14 cellular contexts compared by ENCODE assay signal in the genomic region with DNA sequence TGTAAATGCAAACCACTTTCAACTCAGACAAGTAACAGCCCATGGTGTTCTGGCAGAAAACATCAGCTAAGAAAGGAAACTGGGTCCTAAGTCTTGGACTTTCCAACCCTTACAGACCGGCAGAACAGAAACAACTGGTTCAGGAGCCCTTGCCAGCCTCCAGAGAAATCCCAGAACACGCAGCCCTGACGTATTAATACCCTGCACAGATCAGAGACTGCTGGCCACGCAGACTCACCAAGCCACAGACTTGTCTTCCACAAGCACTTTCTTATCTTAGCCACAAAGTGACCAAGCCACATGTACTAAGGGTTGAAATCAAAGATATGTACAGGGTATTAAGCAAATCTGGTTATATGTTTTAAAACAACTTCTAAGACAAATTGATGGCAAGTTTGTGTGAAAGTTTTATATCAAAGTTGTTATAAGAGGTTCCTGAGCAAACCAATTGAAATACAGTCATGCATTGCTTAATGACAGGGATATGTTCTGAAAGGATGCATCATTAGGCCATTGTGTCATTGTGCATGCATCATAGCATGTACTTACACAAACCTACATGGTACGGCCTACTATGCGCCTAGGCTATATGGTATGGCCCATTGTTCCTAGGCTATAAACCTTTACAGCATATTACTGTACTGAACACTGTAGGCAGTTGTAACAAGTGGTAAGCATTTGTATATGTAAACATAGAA. TPM values are rescaled to one million over a fixed set of nuclear protein-coding genes. Genes with fewer than 3 reads are reported as not detected.
DNase-seq lines count a peak whose midpoint lies in the region; ATAC-seq and TF ChIP-seq lines count a peak whose summit lies in the region.
"Had no signal": no experiment of that assay in that cellular context is flagged by ENCODE, and none has a peak within 500 bp of the region (broad histone marks: within the 10 kb centered on the region; RNA-seq: fewer than 3 reads in every experiment).

No MANE protein-coding gene starts in this region.

- H2AFZ ChIP-seq in mesenchymal stem cell (ENCODE audit: low read depth, low read length) = no peak overlapping the region

- no peak for TF ChIP-seq CTCF in upper lobe of left lung (IDR thresholded peaks at IDR 0.05)

- H2BK12ac ChIP-seq in mesenchymal stem cell (ENCODE audit: low read length in 2 of 2) = peak overlapping the region in 1 of 2 experiments; percentile 75

- POLR2A ChIA-PET in activated CD4-positive, alpha-beta memory T cell treated with anti-CD3 and anti-CD28 coated beads for 36 hours (lab: Charles Lee) = interaction anchor here (2.1 kb wide), 1 partner anchor 158 kb away, joined by 4 read pairs; no protein-coding TSS in a partner anchor
- POLR2A ChIA-PET in activated CD4-positive, alpha-beta memory T cell treated with anti-CD3 and anti-CD28 coated beads, Interleukin-2, amount 10 ng/mL, durations not matched to agents 7 days and 5 days (lab: Charles Lee) = interaction anchor here (5.3 kb wide), 1 partner anchor 9 kb away, joined by 30 read pairs; no protein-coding TSS in a partner anchor

- no peaks in the 10 kb centered on the region for H3K27me3 Mint-ChIP-seq in activated CD4-positive, alpha-beta memory T cell treated with anti-CD3 and anti-CD28 coated beads for 36 hours
- no peaks in the 10 kb centered on the region for H3K27me3 Mint-ChIP-seq in activated CD4-positive, alpha-beta memory T cell treated with anti-CD3 and anti-CD28 coated beads, Interleukin-2, amount 10 ng/mL, durations not matched to agents 7 days and 5 days
- H3K27me3 Mint-ChIP-seq in activated naive CD8-positive, alpha-beta T cell treated with anti-CD3 and anti-CD28 coated beads, Interleukin-2, amount 50 U/mL, for 24 hours = no peaks in the 10 kb centered on the region

- no peak overlapping the region for H3K14ac ChIP-seq in mesenchymal stem cell (ENCODE audit: low read length in 2 of 2)

- 83% methylated on average over 4 of the region's 6 CpGs for WGBS in mesenchymal stem cell
- 84 to 89% methylated on average over 6 of the region's 6 CpGs for WGBS in upper lobe of left lung, 2 donors

- no peaks in the 10 kb centered on the region for H3K9me3 ChIP-seq in mesenchymal stem cell (ENCODE audit: control insufficient read depth, low read length)
- no peaks in the 10 kb centered on the region for H3K9me3 ChIP-seq in subcutaneous abdominal adipose tissue (ENCODE audit: control insufficient read depth in 5 of 5, low read length in 5 of 5)
- no peaks in the 10 kb centered on the region for H3K9me3 ChIP-seq in upper lobe of left lung
- H3K9me3 ChIP-seq: breast epithelium, HAP-1, upper lobe of right lung had no signal

- no peak overlapping the region for H4K8ac ChIP-seq in mesenchymal stem cell (ENCODE audit: low read length)

- DNase-seq in activated CD4-positive, alpha-beta memory T cell treated with anti-CD3 and anti-CD28 coated beads for 36 hours = no peak
- no peak for DNase-seq in activated CD4-positive, alpha-beta memory T cell treated with anti-CD3 and anti-CD28 coated beads, Interleukin-2, amount 10 ng/mL, durations not matched to agents 7 days and 5 days
- DNase-seq in activated naive CD8-positive, alpha-beta T cell treated with anti-CD3 and anti-CD28 coated beads, Interleukin-2, amount 50 U/mL, for 24 hours = no peak
- DNase-seq in mesenchymal stem cell = peak; percentile 73
- no peak for DNase-seq in ecto neural progenitor cell (ENCODE audit: low spot score)
- no peak for DNase-seq in cerebellum (ENCODE audit: low spot score)
- DNase-seq in upper lobe of left lung = no peak
- DNase-seq: immature natural killer cell, NCI-H524 treated with DMSO at 0.1 percent for 48 hours, upper lobe of right lung had no signal

- peaks cover 0 to 4% of the 10 kb centered on the region in 2 experiments for H3K36me3 ChIP-seq in mesenchymal stem cell (ENCODE audit: control insufficient read depth in 1 of 2, insufficient read depth in 2 of 2, low read depth in 1 of 2, low read length in 2 of 2)
- H3K36me3 ChIP-seq in subcutaneous abdominal adipose tissue (ENCODE audit: control insufficient read depth in 5 of 5, insufficient read depth in 5 of 5, low read length in 5 of 5) = peaks cover 0 to 14% (median 2%) of the 10 kb centered on the region in 5 donors
- no peaks in the 10 kb centered on the region for H3K36me3 ChIP-seq in upper lobe of left lung
- H3K36me3 ChIP-seq: breast epithelium, HAP-1, upper lobe of right lung had no signal

- H3K27ac ChIP-seq in mesenchymal stem cell (ENCODE audit: low read length, poor library complexity, severe bottlenecking) (no peak overlapping the region), subcutaneous abdominal adipose tissue (ENCODE audit: low read depth, low read length) (peak overlapping the region; percentile 88), upper lobe of left lung (no peak overlapping the region)
- H3K27ac ChIP-seq: upper lobe of right lung had no signal

- H3K4me3 ChIP-seq in mesenchymal stem cell (ENCODE audit: insufficient read depth in 1 of 2, low read depth in 1 of 2, low read length in 2 of 2) = no peak overlapping the region
- no peak overlapping the region for H3K4me3 ChIP-seq in subcutaneous abdominal adipose tissue (ENCODE audit: low read depth in 1 of 5, low read length in 5 of 5)
- no peak overlapping the region for H3K4me3 ChIP-seq in upper lobe of left lung
- H3K4me3 ChIP-seq: breast epithelium, HAP-1, upper lobe of right lung had no signal

- no peak overlapping the region for H3K4me2 ChIP-seq in mesenchymal stem cell (ENCODE audit: low read length, poor library complexity, severe bottlenecking)

- H3K27ac Mint-ChIP-seq in activated CD4-positive, alpha-beta memory T cell treated with anti-CD3 and anti-CD28 coated beads for 36 hours = peak overlapping the region; percentile 30
- no peak overlapping the region for H3K27ac Mint-ChIP-seq in activated CD4-positive, alpha-beta memory T cell treated with anti-CD3 and anti-CD28 coated beads, Interleukin-2, amount 10 ng/mL, durations not matched to agents 7 days and 5 days
- H3K27ac Mint-ChIP-seq in activated naive CD8-positive, alpha-beta T cell treated with anti-CD3 and anti-CD28 coated beads, Interleukin-2, amount 50 U/mL, for 24 hours = peak overlapping the region; percentile 89

- no peak for TF ChIP-seq POLR2A in upper lobe of left lung (IDR thresholded peaks at IDR 0.05)

- no peak overlapping the region for H3K4me3 Mint-ChIP-seq in activated CD4-positive, alpha-beta memory T cell treated with anti-CD3 and anti-CD28 coated beads for 36 hours
- H3K4me3 Mint-ChIP-seq in activated CD4-positive, alpha-beta memory T cell treated with anti-CD3 and anti-CD28 coated beads, Interleukin-2, amount 10 ng/mL, durations not matched to agents 7 days and 5 days = no peak overlapping the region
- H3K4me3 Mint-ChIP-seq in activated naive CD8-positive, alpha-beta T cell treated with anti-CD3 and anti-CD28 coated beads, Interleukin-2, amount 50 U/mL, for 24 hours = peak overlapping the region; percentile 10

- H3K4me1 Mint-ChIP-seq in activated CD4-positive, alpha-beta memory T cell treated with anti-CD3 and anti-CD28 coated beads for 36 hours (ENCODE audit: low read depth) = peaks cover 47% of the 10 kb centered on the region
- peaks cover 40% of the 10 kb centered on the region for H3K4me1 Mint-ChIP-seq in activated CD4-positive, alpha-beta memory T cell treated with anti-CD3 and anti-CD28 coated beads, Interleukin-2, amount 10 ng/mL, durations not matched to agents 7 days and 5 days
- H3K4me1 Mint-ChIP-seq in activated naive CD8-positive, alpha-beta T cell treated with anti-CD3 and anti-CD28 coated beads, Interleukin-2, amount 50 U/mL, for 24 hours = peaks cover 70% of the 10 kb centered on the region

- TF ChIP-seq EP300 in upper lobe of left lung (IDR thresholded peaks at IDR 0.05) = no peak

- H3K23ac ChIP-seq in mesenchymal stem cell (ENCODE audit: low read length in 2 of 2) = no peak overlapping the region

- H3K27me3 ChIP-seq in mesenchymal stem cell (ENCODE audit: control insufficient read depth in 1 of 2, insufficient read depth in 1 of 2, low read length in 2 of 2) (no peaks in the 10 kb centered on the region), subcutaneous abdominal adipose tissue (ENCODE audit: control insufficient read depth in 5 of 5, insufficient read depth in 4 of 5, low read length in 5 of 5) (no peaks in the 10 kb centered on the region), upper lobe of left lung (no peaks in the 10 kb centered on the region)
- H3K27me3 ChIP-seq: breast epithelium, upper lobe of right lung had no signal

- CTCF ChIA-PET in activated CD4-positive, alpha-beta memory T cell treated with anti-CD3 and anti-CD28 coated beads for 36 hours (lab: Charles Lee) = no interaction called here
- CTCF ChIA-PET in activated CD4-positive, alpha-beta memory T cell treated with anti-CD3 and anti-CD28 coated beads, Interleukin-2, amount 10 ng/mL, durations not matched to agents 7 days and 5 days (lab: Charles Lee) = interaction anchor here (2.3 kb wide), 1 partner anchor 8 kb away, joined by 13 read pairs; no protein-coding TSS in a partner anchor

- H2BK15ac ChIP-seq in mesenchymal stem cell (ENCODE audit: low read depth, poor library complexity, severe bottlenecking) = no peak overlapping the region

- H3K9ac ChIP-seq in mesenchymal stem cell (ENCODE audit: low read length) = peak overlapping the region; percentile 2
- no peak overlapping the region for H3K9ac ChIP-seq in subcutaneous abdominal adipose tissue (ENCODE audit: low read length in 5 of 5)

- H3K18ac ChIP-seq in mesenchymal stem cell (ENCODE audit: low read depth in 1 of 2, low read length in 2 of 2) = peak overlapping the region in 1 of 2 experiments; percentile 76

- H3K79me1 ChIP-seq in mesenchymal stem cell (replicated peaks; ENCODE audit: low read length, poor library complexity, severe bottlenecking) = peaks cover 4% of the 10 kb centered on the region

- no peak overlapping the region for H2AK5ac ChIP-seq in mesenchymal stem cell (ENCODE audit: low read length, severe bottlenecking)

- H3K4ac ChIP-seq in mesenchymal stem cell (ENCODE audit: low read depth in 1 of 2, low read length in 2 of 2) = no peak overlapping the region

- H3K4me1 ChIP-seq in mesenchymal stem cell (ENCODE audit: control insufficient read depth, insufficient read depth, low read depth, low read length) = peaks cover 17% of the 10 kb centered on the region
- peaks cover 11 to 45% (median 38%) of the 10 kb centered on the region in 5 donors for H3K4me1 ChIP-seq in subcutaneous abdominal adipose tissue (ENCODE audit: control insufficient read depth in 5 of 5, insufficient read depth in 5 of 5, low read length in 5 of 5)
- H3K4me1 ChIP-seq in upper lobe of left lung = peaks cover 12 to 30% (median 22%) of the 10 kb centered on the region in 4 donors

- H3K36me3 Mint-ChIP-seq in activated CD4-positive, alpha-beta memory T cell treated with anti-CD3 and anti-CD28 coated beads for 36 hours = peaks cover 2% of the 10 kb centered on the region
- peaks cover 9% of the 10 kb centered on the region for H3K36me3 Mint-ChIP-seq in activated CD4-positive, alpha-beta memory T cell treated with anti-CD3 and anti-CD28 coated beads, Interleukin-2, amount 10 ng/mL, durations not matched to agents 7 days and 5 days (ENCODE audit: low read depth)
- H3K36me3 Mint-ChIP-seq in activated naive CD8-positive, alpha-beta T cell treated with anti-CD3 and anti-CD28 coated beads, Interleukin-2, amount 50 U/mL, for 24 hours (ENCODE audit: low read depth) = peaks cover 10% of the 10 kb centered on the region

- no peak overlapping the region for H2BK120ac ChIP-seq in mesenchymal stem cell (ENCODE audit: low read depth, low read length)

- intact Hi-C loops in activated CD4-positive, alpha-beta memory T cell treated with anti-CD3 and anti-CD28 coated beads for 36 hours (cut with micrococcal nuclease) = no loop called here

- no peak overlapping the region for H4K91ac ChIP-seq in mesenchymal stem cell (ENCODE audit: low read length)

- no peak overlapping the region for H2BK5ac ChIP-seq in mesenchymal stem cell (ENCODE audit: low read depth, low read length, poor library complexity, severe bottlenecking)

- ATAC-seq in activated naive CD8-positive, alpha-beta T cell treated with anti-CD3 and anti-CD28 coated beads, Interleukin-2, amount 50 U/mL, for 24 hours = peak; percentile 4
- no peak for ATAC-seq in upper lobe of left lung (ENCODE audit: low FRiP score in 2 of 2)
- ATAC-seq: sciatic nerve, upper lobe of right lung had no signal

- no peaks in the 10 kb centered on the region for H3K9me3 Mint-ChIP-seq in activated CD4-positive, alpha-beta memory T cell treated with anti-CD3 and anti-CD28 coated beads for 36 hours
- no peaks in the 10 kb centered on the region for H3K9me3 Mint-ChIP-seq in activated CD4-positive, alpha-beta memory T cell treated with anti-CD3 and anti-CD28 coated beads, Interleukin-2, amount 10 ng/mL, durations not matched to agents 7 days and 5 days
- H3K9me3 Mint-ChIP-seq in activated naive CD8-positive, alpha-beta T cell treated with anti-CD3 and anti-CD28 coated beads, Interleukin-2, amount 50 U/mL, for 24 hours = no peaks in the 10 kb centered on the region
- H3K9me3 Mint-ChIP-seq: immature natural killer cell had no signal

RNA-seq across cellular contexts. Expression of a gene that starts 36.8 kb away (rescaled TPM):
- total RNA-seq in activated CD4-positive, alpha-beta memory T cell treated with anti-CD3 and anti-CD28 coated beads for 36 hours = 1 to 10 TPM; 8.6 to 8.7 TPM
- total RNA-seq in activated CD4-positive, alpha-beta memory T cell treated with anti-CD3 and anti-CD28 coated beads, Interleukin-2, amount 10 ng/mL, durations not matched to agents 7 days and 5 days = 10 to 100 TPM; 11.7 to 12.7 TPM
- 16.3 TPM for polyA plus RNA-seq in mesenchymal stem cell (2013, experiment 1 of 2)
- 15.8 TPM for polyA plus RNA-seq in mesenchymal stem cell (2013, experiment 2 of 2)
- total RNA-seq in cerebellum = 19.3 TPM
- total RNA-seq in upper lobe of left lung = 10 to 100 TPM in 5 of 6 donors, 1 to 10 TPM in 1; 6.8 to 32.2 (median 21.8) TPM

RNA-seq across cellular contexts. Expression of a gene that starts 37.0 kb away (rescaled TPM):
- total RNA-seq in activated CD4-positive, alpha-beta memory T cell treated with anti-CD3 and anti-CD28 coated beads for 36 hours = 10 to 100 TPM; 29.9 to 30.0 TPM
- total RNA-seq in activated CD4-positive, alpha-beta memory T cell treated with anti-CD3 and anti-CD28 coated beads, Interleukin-2, amount 10 ng/mL, durations not matched to agents 7 days and 5 days = 10 to 100 TPM; 25.8 to 29.1 TPM
- polyA plus RNA-seq in mesenchymal stem cell (2013, experiment 1 of 2) = 9.2 TPM
- 9.0 TPM for polyA plus RNA-seq in mesenchymal stem cell (2013, experiment 2 of 2)
- total RNA-seq in cerebellum (32.2 TPM), upper lobe of left lung (10 to 100 TPM; 12.9 to 32.5 (median 19.6) TPM)
